ENCODE assay signal across 8 cellular contexts in genomic region chr11:122910775-122911174, GRCh38. TPM values are rescaled to one million over a fixed set of nuclear protein-coding genes. Genes with fewer than 3 reads are reported as not detected.
DNase-seq lines count a peak whose midpoint lies in the region; ATAC-seq and TF ChIP-seq lines count a peak whose summit lies in the region.

No MANE protein-coding gene starts in this region.

- no peaks in the 10 kb centered on the region for H3K27me3 ChIP-seq in mammary epithelial cell (ENCODE audit: insufficient read depth, low read length)
- H3K27me3 ChIP-seq in neural cell (ENCODE audit: insufficient read depth, low read depth, low read length) = no peaks in the 10 kb centered on the region

- peak; percentile 3 for DNase-seq in NCI-H146 (lab: John Stamatoyannopoulos, UW)
- DNase-seq in NCI-H146 treated with DMSO at 0.1 percent for 48 hours (lab: John Stamatoyannopoulos, UW; ENCODE audit: unreplicated experiment) = no peak
- peak; percentile 59 for DNase-seq in NCI-H1092 treated with DMSO at 0.1 percent for 48 hours (lab: John Stamatoyannopoulos, UW)
- peak; percentile 8 for DNase-seq in mammary epithelial cell

- H3K36me3 ChIP-seq in mammary epithelial cell (ENCODE audit: insufficient read depth, low read length) (no peaks in the 10 kb centered on the region), neural cell (ENCODE audit: insufficient read depth, low read length) (no peaks in the 10 kb centered on the region)

- H3K9ac ChIP-seq in mammary epithelial cell (ENCODE audit: insufficient read depth, low read length) (no peak overlapping the region), neural cell (ENCODE audit: low read length) (no peak overlapping the region)

- dilution Hi-C loops in mammary epithelial cell (cut with HindIII; ENCODE audit: low sequenced_read_pairs) = no loop called here

- CTCF ChIA-PET in mammary epithelial cell (lab: Charles Lee; ENCODE audit: low non-redundant PET) = no interaction called here

- H2AFZ ChIP-seq in mammary epithelial cell (ENCODE audit: low read depth, low read length) = no peak overlapping the region
- H2AFZ ChIP-seq in neural cell (ENCODE audit: low read depth, low read length) = no peak overlapping the region

- no peak overlapping the region for H3K4me3 ChIP-seq in mammary epithelial cell (replicated peaks in 1 of 3; ENCODE audit: insufficient read depth in 1 of 3, low read depth in 2 of 3, low read length in 3 of 3)
- no peak overlapping the region for H3K4me3 ChIP-seq in neural cell (ENCODE audit: low read length)

- no peaks in the 10 kb centered on the region for H4K20me1 ChIP-seq in mammary epithelial cell (ENCODE audit: insufficient read depth, low read length)
- no peaks in the 10 kb centered on the region for H4K20me1 ChIP-seq in neural cell (ENCODE audit: insufficient read depth)

- in situ Hi-C loops in mammary epithelial cell (cut with MboI; ENCODE audit: low sequenced_read_pairs in 2 of 2) = no loop called here

- H3K4me2 ChIP-seq in mammary epithelial cell (ENCODE audit: insufficient read depth, low read depth, low read length) (no peak overlapping the region), neural cell (ENCODE audit: low read length) (no peak overlapping the region)

- TF ChIP-seq EP300 in neural cell (conservative IDR thresholded peaks at IDR 0.05; ENCODE audit: poor library complexity, severe bottlenecking) = no peak

- ATAC-seq in HG03354 (IDR thresholded peaks at IDR 0.05; ENCODE audit: poor library complexity, severe bottlenecking, unreplicated experiment) (no peak), HG03457 (IDR thresholded peaks at IDR 0.05; ENCODE audit: unreplicated experiment) (no peak), HG02610 (IDR thresholded peaks at IDR 0.05; ENCODE audit: unreplicated experiment) (no peak)

- H3K79me2 ChIP-seq in mammary epithelial cell (ENCODE audit: insufficient read depth, low read length) (no peaks in the 10 kb centered on the region), neural cell (replicated peaks; ENCODE audit: insufficient read depth, low read length) (no peaks in the 10 kb centered on the region)

- H3K4me1 ChIP-seq in mammary epithelial cell (ENCODE audit: insufficient read depth, low read length) = no peaks in the 10 kb centered on the region

- no peaks in the 10 kb centered on the region for H3K9me2 ChIP-seq in neural cell (ENCODE audit: insufficient read depth, low read length)

- H3K9me3 ChIP-seq in mammary epithelial cell (replicated peaks; ENCODE audit: insufficient read depth, low read length) = no peaks in the 10 kb centered on the region
- H3K9me3 ChIP-seq in neural cell (ENCODE audit: low read length) = no peaks in the 10 kb centered on the region

- no peak overlapping the region for H3K27ac ChIP-seq in mammary epithelial cell (ENCODE audit: insufficient read depth, low read depth, low read length)
- no peak overlapping the region for H3K27ac ChIP-seq in neural cell (ENCODE audit: low read length)

- TF ChIP-seq CTCF in mammary epithelial cell (conservative IDR thresholded peaks at IDR 0.05 in 1 of 2, IDR thresholded peaks at IDR 0.05 in 1 of 2; ENCODE audit: extremely low read depth in 1 of 2, insufficient read depth in 1 of 2, low read depth in 1 of 2, low read length in 2 of 2) (peak; percentile 12 to 49), neural cell (IDR thresholded peaks at IDR 0.05; ENCODE audit: poor library complexity, severe bottlenecking) (peak; percentile 74)

- peak; percentile 82 for TF ChIP-seq RAD21 in neural cell (conservative IDR thresholded peaks at IDR 0.05)

- intact Hi-C loops in mammary epithelial cell (cut with micrococcal nuclease) = loop anchor here (1.0 kb wide), 1 partner anchor 113 kb away; no protein-coding TSS in a partner anchor

- WGBS in mammary epithelial cell (ENCODE audit: low coverage, missing lambda C conversion rate) = 78% methylated on average over 4 of the region's 4 CpGs

- no TSS peak for BruUV-seq in mammary epithelial cell (replicated peaks; lab: Mats Ljungman, UMichigan)

- H3F3A ChIP-seq in neural cell (ENCODE audit: insufficient read depth, low read length, poor library complexity, severe bottlenecking) = no peaks in the 10 kb centered on the region

TF ChIP-seq in neural cell, 6 proteins besides CTCF, POLR2A, EP300 and RAD21:
- TF ChIP-seq MXI1 (conservative IDR thresholded peaks at IDR 0.05; ENCODE audit: poor library complexity, severe bottlenecking) = no peak
- peak; percentile 77 for TF ChIP-seq SMC3 (conservative IDR thresholded peaks at IDR 0.05; ENCODE audit: poor library complexity)

RNA-seq across cellular contexts. Expression of gene JHY, which starts 28.2 kb away (rescaled TPM):
- 1 to 10 TPM; 6.2 to 7.7 TPM for total RNA-seq in mammary epithelial cell
- polyA plus RNA-seq in mammary epithelial cell = 2.3 TPM
- polyA minus RNA-seq in mammary epithelial cell = 3.3 TPM
- 0.37 and 1.0 TPM in 2 replicates for polyA plus RNA-seq in neural cell
- 1.5 and 1.7 TPM in 2 replicates for polyA minus RNA-seq in neural cell
